In genomic region chr14:88129306-88130056, GRCh38 we compare ENCODE assay signal across 8 cellular contexts.
DNase-seq lines count a peak whose midpoint lies in the region; ATAC-seq and TF ChIP-seq lines count a peak whose summit lies in the region.

No MANE protein-coding gene starts in this region.

- H3K4me3 Mint-ChIP-seq in activated T-cell treated with anti-CD3 and anti-CD28 coated beads, Interleukin-2, amount 50 U/mL, for 4 hours, result no peak overlapping the region
- no peak overlapping the region for H3K4me3 Mint-ChIP-seq in central memory CD8-positive, alpha-beta T cell

- no peaks in the 10 kb centered on the region for H3K36me3 ChIP-seq in effector memory CD4-positive, alpha-beta T cell (ENCODE audit: control insufficient read depth, insufficient read depth, low read length)

- peaks cover 24% of the 10 kb centered on the region for H3K4me1 Mint-ChIP-seq in activated T-cell treated with anti-CD3 and anti-CD28 coated beads, Interleukin-2, amount 50 U/mL, for 4 hours (ENCODE audit: low read depth)
- H3K4me1 Mint-ChIP-seq in central memory CD8-positive, alpha-beta T cell, result peaks cover 8% of the 10 kb centered on the region

- TF ChIP-seq CTCF in LNCaP clone FGC (IDR thresholded peaks at IDR 0.05; ENCODE audit: control insufficient read depth, extremely low read depth, insufficient read depth), result peak; percentile 22; the same call in 1 of the 2 replicates

- H3K4me1 ChIP-seq in effector memory CD4-positive, alpha-beta T cell (ENCODE audit: control insufficient read depth, insufficient read depth, low read length, poor library complexity, severe bottlenecking), result peaks cover 3% of the 10 kb centered on the region

- H3K27me3 ChIP-seq in effector memory CD4-positive, alpha-beta T cell (replicated peaks; ENCODE audit: control insufficient read depth, insufficient read depth, low read length, poor library complexity, severe bottlenecking), result no peaks in the 10 kb centered on the region

- DNase-seq in activated T-cell treated with anti-CD3 and anti-CD28 coated beads, Interleukin-2, amount 50 U/mL, for 4 hours, result no peak
- DNase-seq in activated T-cell treated with anti-CD3 and anti-CD28 coated beads for 4 hours (no peak), LNCaP clone FGC (ENCODE audit: low read depth) (no peak), midbrain (lab: John Stamatoyannopoulos, UW) (peak; percentile 16), NCI-H446 (lab: John Stamatoyannopoulos, UW) (no peak), NCI-H1105 (lab: John Stamatoyannopoulos, UW) (no peak)
- no peak for DNase-seq in central memory CD8-positive, alpha-beta T cell (ENCODE audit: low spot score in 2 of 2)
- no peak for DNase-seq in effector memory CD4-positive, alpha-beta T cell

- H3K36me3 Mint-ChIP-seq in activated T-cell treated with anti-CD3 and anti-CD28 coated beads, Interleukin-2, amount 50 U/mL, for 4 hours (ENCODE audit: insufficient read depth), result no peaks in the 10 kb centered on the region
- peaks cover 2% of the 10 kb centered on the region for H3K36me3 Mint-ChIP-seq in central memory CD8-positive, alpha-beta T cell (ENCODE audit: insufficient read depth)

- H3K9me3 Mint-ChIP-seq in activated T-cell treated with anti-CD3 and anti-CD28 coated beads, Interleukin-2, amount 50 U/mL, for 4 hours, result peaks cover 13% of the 10 kb centered on the region
- H3K9me3 Mint-ChIP-seq in central memory CD8-positive, alpha-beta T cell, result peaks cover 5% of the 10 kb centered on the region

- peak overlapping the region; percentile 33 for H3K27ac Mint-ChIP-seq in central memory CD8-positive, alpha-beta T cell (ENCODE audit: low read depth)

- H3K27ac ChIP-seq in effector memory CD4-positive, alpha-beta T cell (ENCODE audit: insufficient read depth, low read length, poor library complexity, severe bottlenecking), result no peak overlapping the region

- peak; percentile 78 to 87 for ATAC-seq in activated T-cell treated with anti-CD3 and anti-CD28 coated beads, Interleukin-2, amount 50 U/mL, for 4 hours
- ATAC-seq in central memory CD8-positive, alpha-beta T cell (replicated peaks; ENCODE audit: extremely low read depth, poor library complexity, severe bottlenecking), result no peak

- H3K4me3 ChIP-seq in LNCaP clone FGC (ENCODE audit: low read depth, low read length), result no peak overlapping the region
- H3K4me3 ChIP-seq in effector memory CD4-positive, alpha-beta T cell (ENCODE audit: insufficient read depth, low read depth, low read length, poor library complexity, severe bottlenecking), result no peak overlapping the region

- H3K27me3 Mint-ChIP-seq in activated T-cell treated with anti-CD3 and anti-CD28 coated beads, Interleukin-2, amount 50 U/mL, for 4 hours (ENCODE audit: low read depth), result peaks cover 2% of the 10 kb centered on the region
- peaks cover 16% of the 10 kb centered on the region for H3K27me3 Mint-ChIP-seq in central memory CD8-positive, alpha-beta T cell

- peaks cover 4% of the 10 kb centered on the region for H3K9me3 ChIP-seq in effector memory CD4-positive, alpha-beta T cell (ENCODE audit: control insufficient read depth, low read length)
